Comparison of ENCODE assay signal across 1 cellular context in the genomic region with DNA sequence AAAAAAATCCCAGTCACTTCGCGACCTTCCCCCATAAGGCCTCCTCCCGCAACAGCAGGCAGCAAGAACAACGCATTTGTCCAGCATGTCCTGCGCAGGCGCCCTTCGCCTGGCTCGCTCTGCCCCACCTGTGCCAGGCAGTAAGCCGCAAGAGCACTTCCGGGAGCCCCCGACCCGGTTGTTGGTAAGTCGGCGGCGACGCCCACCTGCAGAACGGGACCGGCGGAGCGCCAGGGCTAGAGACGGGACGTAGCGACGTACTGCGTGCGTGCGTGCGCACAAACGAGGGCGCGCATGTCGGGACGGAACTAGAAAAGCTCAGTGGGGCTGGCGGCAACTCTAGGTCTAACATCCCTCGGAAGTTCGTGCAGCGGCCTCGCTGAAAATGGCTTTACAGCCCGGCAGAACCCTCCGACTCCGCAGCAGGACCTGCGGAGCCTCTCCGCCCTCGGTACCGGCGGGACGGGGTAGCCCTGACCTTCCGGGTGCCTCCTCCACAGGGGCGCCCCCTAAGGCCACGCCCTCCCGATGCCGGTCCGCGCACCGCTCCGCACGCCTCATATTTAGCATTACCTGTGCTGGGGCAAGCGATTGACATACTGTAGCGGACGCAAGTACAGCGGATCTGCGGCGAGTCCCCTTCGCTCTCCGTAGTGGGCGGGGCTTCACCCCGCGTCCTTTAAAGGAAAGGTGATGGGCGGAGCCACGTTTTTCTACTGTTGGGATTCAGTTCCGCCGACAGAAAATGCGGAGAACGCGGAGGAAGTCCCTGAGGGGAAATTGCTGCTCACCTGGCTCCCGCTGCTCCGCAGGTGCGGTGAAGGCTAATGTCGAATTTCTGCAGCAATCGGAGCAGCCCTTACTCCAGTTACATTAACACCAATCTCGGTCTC.
TF ChIP-seq lines count a peak whose summit lies in the region.

TSS of gene MTIF3 (minus strand) at position 629 of the 893 bp plus-strand sequence. CDS start 10,116 bp downstream, outside the sequence.

TF ChIP-seq in K562, 482 proteins besides CTCF, POLR2A, EP300 and RAD21 (continued from another document and continues in another):
- TF ChIP-seq ZBTB40 (IDR thresholded peaks at IDR 0.05) (0 out of 2 replicates have a peak, but pooled peaks have one; percentile 24), ZBTB40 (CRISPR knock-in tag; IDR thresholded peaks at IDR 0.05) (no peak), PCBP1 (IDR thresholded peaks at IDR 0.05; ENCODE audit: low read depth, low read length, poor library complexity, severe bottlenecking) (no peak), NR4A1 (CRISPR knock-in tag; IDR thresholded peaks at IDR 0.05) (no peak), NR4A1 (tag; IDR thresholded peaks at IDR 0.05) (no peak), TAF7 (tag; IDR thresholded peaks at IDR 0.05) (0 out of 2 replicates have a peak, but pooled peaks have one; percentile 27), GABPB1 (CRISPR knock-in tag; IDR thresholded peaks at IDR 0.05) (peak; percentile 59), THRB (CRISPR knock-in tag; conservative IDR thresholded peaks at IDR 0.05) (no peak), ZNF407 (IDR thresholded peaks at IDR 0.05; ENCODE audit: low read depth) (peak; percentile 94), PRPF4 (IDR thresholded peaks at IDR 0.05; ENCODE audit: insufficient read depth, low read depth, low read length, poor library complexity, severe bottlenecking) (no peak), MEIS2 (IDR thresholded peaks at IDR 0.05; ENCODE audit: partially characterized antibody) (peak; percentile 39), BCLAF1 (IDR thresholded peaks at IDR 0.05; ENCODE audit: borderline replicate concordance in 1 of 2, control insufficient read depth in 1 of 2, low read depth in 2 of 2, low read length in 1 of 2) (no peak), HMGN3 (IDR thresholded peaks at IDR 0.05; ENCODE audit: borderline replicate concordance, extremely low read depth, insufficient read length, low read depth, low read length) (peak; percentile 70), HCFC1 (IDR thresholded peaks at IDR 0.05; ENCODE audit: low read depth, low read length) (peak; percentile 40; the same call in 1 of the 2 replicates), NELFE (IDR thresholded peaks at IDR 0.05; ENCODE audit: insufficient read depth, insufficient read length) (no peak), ZC3H11A (IDR thresholded peaks at IDR 0.05; ENCODE audit: low read depth, low read length) (no peak), NFATC3 (IDR thresholded peaks at IDR 0.05) (no peak), ASH1L (IDR thresholded peaks at IDR 0.05; ENCODE audit: borderline replicate concordance, low read depth, partially characterized antibody) (no peak), NR2C1 (IDR thresholded peaks at IDR 0.05) (peak; percentile 48), NR2C1 (tag; IDR thresholded peaks at IDR 0.05) (0 out of 2 replicates have a peak, but pooled peaks have one; percentile 25), ZNF57 (CRISPR knock-in tag; IDR thresholded peaks at IDR 0.05) (no peak), ERF (CRISPR knock-in tag; IDR thresholded peaks at IDR 0.05) (no peak), TARDBP (IDR thresholded peaks at IDR 0.05) (0 out of 2 replicates have a peak, but pooled peaks have one; percentile 34), ZNF232 (CRISPR knock-in tag; IDR thresholded peaks at IDR 0.05) (no peak), KLF13 (tag; IDR thresholded peaks at IDR 0.05; ENCODE audit: borderline replicate concordance, low read depth) (peak; percentile 79), SETDB1 (IDR thresholded peaks at IDR 0.05; ENCODE audit: low read length) (no peak), ZNF699 (CRISPR knock-in tag; IDR thresholded peaks at IDR 0.05; ENCODE audit: insufficient replicate concordance) (no peak), THRAP3 (IDR thresholded peaks at IDR 0.05; ENCODE audit: borderline replicate concordance) (no peak), GTF2E2 (tag; IDR thresholded peaks at IDR 0.05) (0 out of 2 replicates have a peak, but pooled peaks have one; percentile 77)
- TF ChIP-seq, protein P1, sequence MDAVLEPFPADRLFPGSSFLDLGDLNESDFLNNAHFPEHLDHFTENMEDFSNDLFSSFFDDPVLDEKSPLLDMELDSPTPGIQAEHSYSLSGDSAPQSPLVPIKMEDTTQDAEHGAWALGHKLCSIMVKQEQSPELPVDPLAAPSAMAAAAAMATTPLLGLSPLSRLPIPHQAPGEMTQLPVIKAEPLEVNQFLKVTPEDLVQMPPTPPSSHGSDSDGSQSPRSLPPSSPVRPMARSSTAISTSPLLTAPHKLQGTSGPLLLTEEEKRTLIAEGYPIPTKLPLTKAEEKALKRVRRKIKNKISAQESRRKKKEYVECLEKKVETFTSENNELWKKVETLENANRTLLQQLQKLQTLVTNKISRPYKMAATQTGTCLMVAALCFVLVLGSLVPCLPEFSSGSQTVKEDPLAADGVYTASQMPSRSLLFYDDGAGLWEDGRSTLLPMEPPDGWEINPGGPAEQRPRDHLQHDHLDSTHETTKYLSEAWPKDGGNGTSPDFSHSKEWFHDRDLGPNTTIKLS (IDR thresholded peaks at IDR 0.05; ENCODE audit: borderline replicate concordance, low read depth) = no peak
